In genomic region chr16:1874854-1875253, GRCh38 we compare ENCODE assay signal across 2 cellular contexts.
A peak's percentile ranks its signal among the peaks of the same experiment; 100 is the strongest.
TF ChIP-seq lines count a peak whose summit lies in the region.

No MANE protein-coding gene starts in this region.

TF ChIP-seq in GM12891, 5 proteins besides CTCF, POLR2A, EP300 and RAD21:
- TF ChIP-seq POU2F2 (IDR thresholded peaks at IDR 0.05; ENCODE audit: low read depth, low read length) = no peak
- no peak for TF ChIP-seq PAX5 (IDR thresholded peaks at IDR 0.05; ENCODE audit: insufficient read depth, low read length, severe bottlenecking)
- TF ChIP-seq POLR2AphosphoS5 (IDR thresholded peaks at IDR 0.05; ENCODE audit: low read depth, low read length) = no peak
- no peak for TF ChIP-seq SPI1 (IDR thresholded peaks at IDR 0.05; ENCODE audit: low read depth, low read length)
- TF ChIP-seq TAF1 (IDR thresholded peaks at IDR 0.05; ENCODE audit: low read depth, low read length) = no peak

TF ChIP-seq in HepG2, 621 proteins besides CTCF, POLR2A, EP300 and RAD21:
- TF ChIP-seq SAP130 (CRISPR knock-in tag; IDR thresholded peaks at IDR 0.05; ENCODE audit: low read depth) (peak; percentile 46), PRDM4 (CRISPR knock-in tag; IDR thresholded peaks at IDR 0.05; ENCODE audit: borderline replicate concordance) (no peak), RBM22 (optimal IDR thresholded peaks at IDR 0.05; ENCODE audit: low read length) (no peak)
